ENCODE assay signal across 1 cellular context in the genomic region with DNA sequence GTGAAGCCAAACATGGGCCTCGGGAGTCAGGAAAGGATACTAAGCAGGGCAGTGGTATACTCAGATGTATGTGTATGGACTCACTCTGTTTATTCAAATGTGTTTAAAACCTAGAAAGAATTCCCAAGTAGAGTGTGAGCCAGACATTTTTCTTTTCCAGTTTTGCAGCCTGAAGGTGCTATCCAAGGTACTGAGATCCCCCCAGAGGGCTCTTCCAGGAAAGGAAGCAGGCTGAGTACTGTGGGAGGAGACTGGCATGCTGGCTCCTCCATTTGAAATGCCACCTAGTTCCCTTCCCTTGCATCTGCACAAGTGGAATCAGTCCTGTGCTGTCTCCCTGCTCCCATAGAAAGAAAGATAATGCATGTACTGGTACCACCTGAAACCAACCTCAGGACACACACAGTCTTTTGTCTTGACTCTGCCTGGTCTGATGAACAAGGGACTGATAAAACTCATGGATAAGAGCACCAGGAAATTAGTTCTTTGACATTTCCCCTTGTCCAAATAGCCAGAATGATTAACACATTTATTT.
A peak's percentile ranks its signal among the peaks of the same experiment; 100 is the strongest.
TF ChIP-seq lines count a peak whose summit lies in the region.

No MANE protein-coding gene starts in this region.

TF ChIP-seq in HepG2, 621 proteins besides CTCF, POLR2A, EP300 and RAD21 (continued from another document):
- TF ChIP-seq, protein P1, sequence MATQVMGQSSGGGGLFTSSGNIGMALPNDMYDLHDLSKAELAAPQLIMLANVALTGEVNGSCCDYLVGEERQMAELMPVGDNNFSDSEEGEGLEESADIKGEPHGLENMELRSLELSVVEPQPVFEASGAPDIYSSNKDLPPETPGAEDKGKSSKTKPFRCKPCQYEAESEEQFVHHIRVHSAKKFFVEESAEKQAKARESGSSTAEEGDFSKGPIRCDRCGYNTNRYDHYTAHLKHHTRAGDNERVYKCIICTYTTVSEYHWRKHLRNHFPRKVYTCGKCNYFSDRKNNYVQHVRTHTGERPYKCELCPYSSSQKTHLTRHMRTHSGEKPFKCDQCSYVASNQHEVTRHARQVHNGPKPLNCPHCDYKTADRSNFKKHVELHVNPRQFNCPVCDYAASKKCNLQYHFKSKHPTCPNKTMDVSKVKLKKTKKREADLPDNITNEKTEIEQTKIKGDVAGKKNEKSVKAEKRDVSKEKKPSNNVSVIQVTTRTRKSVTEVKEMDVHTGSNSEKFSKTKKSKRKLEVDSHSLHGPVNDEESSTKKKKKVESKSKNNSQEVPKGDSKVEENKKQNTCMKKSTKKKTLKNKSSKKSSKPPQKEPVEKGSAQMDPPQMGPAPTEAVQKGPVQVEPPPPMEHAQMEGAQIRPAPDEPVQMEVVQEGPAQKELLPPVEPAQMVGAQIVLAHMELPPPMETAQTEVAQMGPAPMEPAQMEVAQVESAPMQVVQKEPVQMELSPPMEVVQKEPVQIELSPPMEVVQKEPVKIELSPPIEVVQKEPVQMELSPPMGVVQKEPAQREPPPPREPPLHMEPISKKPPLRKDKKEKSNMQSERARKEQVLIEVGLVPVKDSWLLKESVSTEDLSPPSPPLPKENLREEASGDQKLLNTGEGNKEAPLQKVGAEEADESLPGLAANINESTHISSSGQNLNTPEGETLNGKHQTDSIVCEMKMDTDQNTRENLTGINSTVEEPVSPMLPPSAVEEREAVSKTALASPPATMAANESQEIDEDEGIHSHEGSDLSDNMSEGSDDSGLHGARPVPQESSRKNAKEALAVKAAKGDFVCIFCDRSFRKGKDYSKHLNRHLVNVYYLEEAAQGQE (IDR thresholded peaks at IDR 0.05; ENCODE audit: borderline replicate concordance in 1 of 2, low read depth in 1 of 2, low read length in 2 of 2): peak; percentile 56 to 95
